28 cellular contexts compared by ENCODE assay signal in genomic region chrX:46034868-46035267, GRCh38.
"Had no signal": no experiment of that assay in that cellular context is flagged by ENCODE, and none has a peak within 500 bp of the region (broad histone marks: within the 10 kb centered on the region; RNA-seq: fewer than 3 reads in every experiment).

No MANE protein-coding gene starts in this region.

- H3K27me3 ChIP-seq: hepatocyte, left lung, neural progenitor cell, neutrophil, right atrium auricular region, right lobe of liver, testis, thyroid gland, transverse colon, upper lobe of left lung, vagina had no signal

- H3K36me3 ChIP-seq: left lung, lower lobe of right lung, neural progenitor cell, neutrophil, right atrium auricular region, right lobe of liver, thyroid gland, transverse colon, upper lobe of left lung, vagina had no signal

- H3K27ac ChIP-seq: hepatocyte, left lung, lower lobe of right lung, neural progenitor cell, neutrophil, parathyroid adenoma, right atrium auricular region, right lobe of liver, testis, thyroid gland, transverse colon, upper lobe of left lung, vagina had no signal

- H3K4me1 ChIP-seq: left lung, lower lobe of right lung, neural progenitor cell, parathyroid adenoma, right atrium auricular region, right lobe of liver, testis, thyroid gland, transverse colon, upper lobe of left lung, vagina had no signal

- H3K4me3 ChIP-seq: hepatocyte, left lung, lower lobe of right lung, neural progenitor cell, right atrium auricular region, right lobe of liver, smooth muscle cell, testis, thyroid gland, transverse colon, upper lobe of left lung, vagina had no signal

- H3K9me3 ChIP-seq: left lung, lower lobe of right lung, neutrophil, right atrium auricular region, right lobe of liver, testis, thyroid gland, transverse colon, upper lobe of left lung, vagina had no signal

- DNase-seq: kidney; left colon; left lung; lower lobe of right lung; mammary epithelial cell; mesenchymal stem cell; naive thymus-derived CD8-positive, alpha-beta T cell; nephron progenitor cell; occipital lobe; right lobe of liver; stimulated activated CD4-positive, alpha-beta T cell treated with anti-CD3 and anti-CD28 coated beads, Interleukin-1b, Interleukin-23, amount 100 ng/mL, for 48 hours; stimulated activated CD4-positive, alpha-beta T cell treated with anti-CD3 and anti-CD28 coated beads, Interleukin-2, amount 100 ng/mL, for 48 hours; stimulated activated CD4-positive, alpha-beta T cell treated with anti-CD3 and anti-CD28 coated beads, Interleukin-4, amount 100 ng/mL, for 4 hours; stimulated activated CD8-positive, alpha-beta memory T cell treated with anti-CD3 and anti-CD28 coated beads, Interleukin-4, amount 100 ng/mL, for 48 hours; stimulated activated naive CD4-positive, alpha-beta T cell treated with Interleukin-2 at 50 U/mL for 16 hours; stimulated activated naive CD8-positive, alpha-beta T cell treated with anti-CD3 and anti-CD28 coated beads, Interleukin-15, amount 100 ng/mL, for 72 hours; substantia nigra; testis; thyroid gland; transverse colon; upper lobe of left lung had no signal
